Comparison of ENCODE assay signal across 9 cellular contexts in genomic region chr1:54275349-54275748, GRCh38.
DNase-seq lines count a peak whose midpoint lies in the region; ATAC-seq, FAIRE-seq and TF ChIP-seq lines count a peak whose summit lies in the region.
"Had no signal": no experiment of that assay in that cellular context is flagged by ENCODE, and none has a peak within 500 bp of the region (broad histone marks: within the 10 kb centered on the region; RNA-seq: fewer than 3 reads in every experiment).

No MANE protein-coding gene starts in this region.

- POLR2A ChIA-PET in CD4-positive, alpha-beta T cell (lab: Charles Lee): interaction anchor here (1.1 kb wide), 1 partner anchor 9 kb away, joined by 3 read pairs; no protein-coding TSS in a partner anchor

- no peak overlapping the region for H3K27ac ChIP-seq in CD4-positive, alpha-beta T cell (ENCODE audit: low read depth, low read length)
- peak overlapping the region; percentile 64 to 89 (median 80) for H3K27ac ChIP-seq in pancreas

- H3K4me3 ChIP-seq in pancreas: no peak overlapping the region

- H3K36me3 Mint-ChIP-seq in CD4-positive, alpha-beta T cell (ENCODE audit: low read depth): peaks cover 16% of the 10 kb centered on the region
- H3K36me3 Mint-ChIP-seq in activated naive CD8-positive, alpha-beta T cell treated with anti-CD3 and anti-CD28 coated beads for 36 hours: peaks cover 13% of the 10 kb centered on the region

- ATAC-seq in CD4-positive, alpha-beta T cell (ENCODE audit: poor library complexity): no peak
- ATAC-seq in Right ventricle myocardium inferior: peak; percentile 62
- ATAC-seq in pancreas: peak; percentile 38 to 65 (median 63)

- H3K9me3 Mint-ChIP-seq in CD4-positive, alpha-beta T cell: no peaks in the 10 kb centered on the region
- H3K9me3 Mint-ChIP-seq in activated naive CD8-positive, alpha-beta T cell treated with anti-CD3 and anti-CD28 coated beads for 36 hours: no peaks in the 10 kb centered on the region

- no peaks in the 10 kb centered on the region for H3K36me3 ChIP-seq in pancreas

- H3K9me3 ChIP-seq in CD4-positive, alpha-beta T cell (ENCODE audit: control insufficient read depth, low read length): no peaks in the 10 kb centered on the region
- no peaks in the 10 kb centered on the region for H3K9me3 ChIP-seq in pancreas

- no peak for DNase-seq in CD4-positive, alpha-beta T cell
- no peak for DNase-seq in activated naive CD8-positive, alpha-beta T cell treated with anti-CD3 and anti-CD28 coated beads for 36 hours
- DNase-seq in Right ventricle myocardium inferior (ENCODE audit: missing footprints) (peak; percentile 77), pancreas (peak in 5 of 6 donors; percentile 58 to 89 (median 80)), activated gamma-delta T cell treated with Interleukin-2 at 50 U/mL for 16 hours (no peak), germinal center (ENCODE audit: low spot score) (no peak), NCI-H1105 treated with DMSO at 0.1 percent for 48 hours (lab: John Stamatoyannopoulos, UW) (no peak), DMS79 (lab: John Stamatoyannopoulos, UW) (no peak)
- DNase-seq: SHP77 had no signal

- no peak for FAIRE-seq in pancreas (lab: Jason Lieb, UNC)

- intact Hi-C loops in CD4-positive, alpha-beta T cell (cut with DNase I, micrococcal nuclease): no loop called here
- intact Hi-C loops in Right ventricle myocardium inferior (cut with DNase I) (loop anchor here (2.0 to 5.0 kb wide), 2 partner anchors 73 to 121 kb away; partner anchors contain the start of genes CYB5RL and MRPL37), pancreas (cut with DNase I) (no loop called here)

- peak overlapping the region; percentile 39 for H3K27ac Mint-ChIP-seq in CD4-positive, alpha-beta T cell
- peak overlapping the region; percentile 20 for H3K27ac Mint-ChIP-seq in activated naive CD8-positive, alpha-beta T cell treated with anti-CD3 and anti-CD28 coated beads for 36 hours

- peaks cover 59% of the 10 kb centered on the region for H3K4me1 Mint-ChIP-seq in CD4-positive, alpha-beta T cell (ENCODE audit: low read depth)
- peaks cover 36% of the 10 kb centered on the region for H3K4me1 Mint-ChIP-seq in activated naive CD8-positive, alpha-beta T cell treated with anti-CD3 and anti-CD28 coated beads for 36 hours

- H3K27me3 Mint-ChIP-seq in CD4-positive, alpha-beta T cell: no peaks in the 10 kb centered on the region
- no peaks in the 10 kb centered on the region for H3K27me3 Mint-ChIP-seq in activated naive CD8-positive, alpha-beta T cell treated with anti-CD3 and anti-CD28 coated beads for 36 hours

- WGBS in pancreas, 2 donors: 23 to 38% methylated on average over 3 of the region's 3 CpGs

- H3K4me3 Mint-ChIP-seq in CD4-positive, alpha-beta T cell: no peak overlapping the region
- no peak overlapping the region for H3K4me3 Mint-ChIP-seq in activated naive CD8-positive, alpha-beta T cell treated with anti-CD3 and anti-CD28 coated beads for 36 hours

- no peak for TF ChIP-seq CTCF in CD4-positive, alpha-beta T cell (IDR thresholded peaks at IDR 0.05)
- no peak for TF ChIP-seq CTCF in pancreas (IDR thresholded peaks at IDR 0.05)

- no peaks in the 10 kb centered on the region for H3K27me3 ChIP-seq in CD4-positive, alpha-beta T cell (ENCODE audit: control insufficient read depth, insufficient read depth, low read length)
- no peaks in the 10 kb centered on the region for H3K27me3 ChIP-seq in pancreas

- CTCF ChIA-PET in CD4-positive, alpha-beta T cell (lab: Charles Lee): interaction anchor here (1.6 kb wide), 1 partner anchor 214 kb away, joined by 3 read pairs; no protein-coding TSS in a partner anchor

- H3K4me1 ChIP-seq in pancreas: peaks cover 44 to 57% (median 54%) of the 10 kb centered on the region in 3 donors

Comparison
In these comparisons a context has a peak if more than half of its experiments do, and no peak if none do; other contexts are left out.
1. DNase-seq: peak in Right ventricle myocardium inferior (single experiment) and pancreas (5 of 6); none in CD4-positive, alpha-beta T cell (0 of 10), activated naive CD8-positive, alpha-beta T cell treated with anti-CD3 and anti-CD28 coated beads for 36 hours (single experiment), activated gamma-delta T cell treated with Interleukin-2 at 50 U/mL for 16 hours (single experiment), germinal center (single experiment), NCI-H1105 treated with DMSO at 0.1 percent for 48 hours (single experiment) and DMS79 (single experiment).